Comparison of ENCODE assay signal across 8 cellular contexts in the genomic region with DNA sequence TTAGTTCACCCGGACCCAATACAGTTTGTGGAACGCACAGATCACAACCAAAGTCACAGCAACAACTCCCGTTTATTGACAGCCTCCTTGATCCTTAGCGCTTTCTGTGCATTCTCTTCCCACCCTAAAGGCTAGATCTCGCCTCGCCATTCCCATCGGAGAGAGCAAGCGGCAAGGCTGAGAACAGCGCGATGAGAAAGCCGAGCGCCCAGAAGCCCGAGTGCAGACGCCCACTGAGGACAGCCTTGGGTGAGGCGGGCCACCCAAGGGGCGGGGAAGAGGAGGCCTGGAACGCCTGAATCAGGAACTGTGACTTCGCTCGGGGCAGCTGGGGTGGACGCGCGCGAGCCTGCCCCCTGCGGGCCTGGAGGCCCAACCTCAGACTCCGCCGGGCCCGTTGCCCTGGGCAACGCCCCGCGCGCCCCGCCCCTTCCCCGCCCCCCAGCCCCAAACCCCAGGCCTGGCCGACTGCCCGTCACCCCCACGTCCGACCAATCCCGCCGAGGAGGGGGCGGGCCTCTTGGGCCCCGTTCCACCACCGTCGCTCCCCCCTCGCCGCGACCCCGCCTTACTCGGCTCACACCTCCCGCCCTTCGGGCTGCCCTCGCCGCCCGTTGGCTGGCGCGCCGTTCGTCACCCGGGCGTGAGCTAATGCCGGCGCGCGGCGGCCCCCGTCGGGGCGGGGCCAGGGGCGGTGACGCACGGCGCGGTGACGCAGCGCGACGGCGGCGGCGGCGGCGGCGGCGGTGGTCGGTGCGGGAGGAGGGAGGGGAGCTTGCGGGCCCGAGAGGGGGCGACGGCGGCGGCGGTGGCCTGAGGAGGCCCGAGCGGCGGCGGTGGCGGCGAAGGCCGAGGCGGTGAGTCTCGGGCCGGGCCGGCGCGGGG. TPM values are rescaled to one million over a fixed set of nuclear protein-coding genes. Genes with fewer than 3 reads are reported as not detected.
DNase-seq lines count a peak whose midpoint lies in the region; ATAC-seq and TF ChIP-seq lines count a peak whose summit lies in the region.

A gene with protein sequence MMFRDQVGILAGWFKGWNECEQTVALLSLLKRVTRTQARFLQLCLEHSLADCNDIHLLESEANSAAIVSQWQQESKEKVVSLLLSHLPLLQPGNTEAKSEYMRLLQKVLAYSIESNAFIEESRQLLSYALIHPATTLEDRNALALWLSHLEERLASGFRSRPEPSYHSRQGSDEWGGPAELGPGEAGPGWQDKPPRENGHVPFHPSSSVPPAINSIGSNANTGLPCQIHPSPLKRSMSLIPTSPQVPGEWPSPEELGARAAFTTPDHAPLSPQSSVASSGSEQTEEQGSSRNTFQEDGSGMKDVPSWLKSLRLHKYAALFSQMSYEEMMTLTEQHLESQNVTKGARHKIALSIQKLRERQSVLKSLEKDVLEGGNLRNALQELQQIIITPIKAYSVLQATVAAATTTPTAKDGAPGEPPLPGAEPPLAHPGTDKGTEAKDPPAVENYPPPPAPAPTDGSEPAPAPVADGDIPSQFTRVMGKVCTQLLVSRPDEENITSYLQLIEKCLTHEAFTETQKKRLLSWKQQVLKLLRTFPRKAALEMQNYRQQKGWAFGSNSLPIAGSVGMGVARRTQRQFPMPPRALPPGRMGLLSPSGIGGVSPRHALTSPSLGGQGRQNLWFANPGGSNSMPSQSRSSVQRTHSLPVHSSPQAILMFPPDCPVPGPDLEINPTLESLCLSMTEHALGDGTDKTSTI (plus strand): TSS at position 702 of the 885 bp plus-strand sequence. CDS start 14,473 bp downstream, outside the sequence.

- peak within 1 kb of the TSS; percentile 75 for H3K27ac ChIP-seq in effector memory CD4-positive, alpha-beta T cell (ENCODE audit: insufficient read depth, low read length, poor library complexity, severe bottlenecking)

- POLR2A ChIA-PET in activated CD8-positive, alpha-beta memory T cell treated with anti-CD3 and anti-CD28 coated beads for 36 hours (lab: Charles Lee) = interaction anchor here (0.6 to 1.9 kb wide), 7 partner anchors 9 to 94 kb away, joined by 3 to 13 read pairs (median 3); a partner anchor contains a TSS

- peak; percentile 87 for ATAC-seq in memory B cell (ENCODE audit: low read depth)

- no peaks in the 10 kb centered on the region for H3K27me3 Mint-ChIP-seq in memory B cell

- DNase-seq in COR-L47 (lab: John Stamatoyannopoulos, UW) (peak; percentile 97), GM20000 (ENCODE audit: low spot score) (peak; percentile 100), HT-29 (ENCODE audit: low spot score) (peak; percentile 100), memory B cell (ENCODE audit: low spot score in 2 of 2) (peak; percentile 95 to 99)
- peak; percentile 99 for DNase-seq in NK-92 treated with Interleukin-12 subunit alpha and Interleukin-12 subunit beta, amount 100 ng/mL, for 24 hours (lab: John Stamatoyannopoulos, UW)
- DNase-seq in effector memory CD4-positive, alpha-beta T cell = peak; percentile 99
- peak; percentile 98 for DNase-seq in stimulated activated CD8-positive, alpha-beta memory T cell treated with anti-CD3 and anti-CD28 coated beads, Interleukin-12 subunit alpha, Interleukin-12 subunit beta, amount 100 ng/mL, for 24 hours (ENCODE audit: extremely low read depth)

- peaks cover 7% of the 10 kb centered on the region for H3K36me3 Mint-ChIP-seq in memory B cell

- H3K27ac Mint-ChIP-seq in memory B cell = peak within 1 kb of the TSS; percentile 94

- CTCF ChIA-PET in activated CD8-positive, alpha-beta memory T cell treated with anti-CD3 and anti-CD28 coated beads for 36 hours (lab: Charles Lee) = interaction anchor here (0.6 to 1.7 kb wide), 6 partner anchors 9 to 1353 kb away, joined by 3 to 9 read pairs (median 4); a partner anchor contains a TSS

- H3K9me3 Mint-ChIP-seq in memory B cell = no peaks in the 10 kb centered on the region

- peaks cover 57% of the 10 kb centered on the region for H3K4me1 Mint-ChIP-seq in memory B cell

- H3K4me1 ChIP-seq in effector memory CD4-positive, alpha-beta T cell (ENCODE audit: control insufficient read depth, insufficient read depth, low read length, poor library complexity, severe bottlenecking) = peaks cover 24% of the 10 kb centered on the region

- peak; percentile 63 for TF ChIP-seq CTCF in GM20000 (IDR thresholded peaks at IDR 0.05; ENCODE audit: extremely low read depth, missing control alignments)

- H3K27me3 ChIP-seq in effector memory CD4-positive, alpha-beta T cell (replicated peaks; ENCODE audit: control insufficient read depth, insufficient read depth, low read length, poor library complexity, severe bottlenecking) = no peaks in the 10 kb centered on the region

- no peaks in the 10 kb centered on the region for H3K9me3 ChIP-seq in effector memory CD4-positive, alpha-beta T cell (ENCODE audit: control insufficient read depth, low read length)

- peak within 1 kb of the TSS; percentile 98 for H3K4me3 Mint-ChIP-seq in memory B cell

- no peaks in the 10 kb centered on the region for H3K36me3 ChIP-seq in effector memory CD4-positive, alpha-beta T cell (ENCODE audit: control insufficient read depth, insufficient read depth, low read length)

- H3K4me3 ChIP-seq in effector memory CD4-positive, alpha-beta T cell (ENCODE audit: insufficient read depth, low read depth, low read length, poor library complexity, severe bottlenecking) = peak within 1 kb of the TSS; percentile 75

RNA-seq across cellular contexts. Expression of the gene that starts here (rescaled TPM):
- total RNA-seq in HT-29 (2014; rRNA removed; shearing (Covaris generic)) = 220 and 230 TPM in 2 replicates
- total RNA-seq in activated CD8-positive, alpha-beta memory T cell treated with anti-CD3 and anti-CD28 coated beads for 36 hours = 10 to 100 TPM; 55.5 to 57.6 TPM

Comparison
In these comparisons a context has a peak if more than half of its experiments do, and no peak if none do; other contexts are left out.
1. Peak in every context shown above with its lines: DNase-seq, ATAC-seq, H3K4me3 ChIP-seq and H3K27ac ChIP-seq.